Comparison of ENCODE assay signal across 14 cellular contexts in genomic region chr3:100043271-100043670, GRCh38.
DNase-seq lines count a peak whose midpoint lies in the region; ATAC-seq and TF ChIP-seq lines count a peak whose summit lies in the region.
"Had no signal": no experiment of that assay in that cellular context is flagged by ENCODE, and none has a peak within 500 bp of the region (broad histone marks: within the 10 kb centered on the region; RNA-seq: fewer than 3 reads in every experiment).

No MANE protein-coding gene starts in this region.

- H3K4me1 Mint-ChIP-seq in Caco-2 (ENCODE audit: low read depth, unreplicated experiment), result peaks cover 53% of the 10 kb centered on the region

- peak overlapping the region; percentile 74 for H3K27ac ChIP-seq in Panc1 (ENCODE audit: low read length)
- H3K27ac ChIP-seq in gastroesophageal sphincter, result peak overlapping the region; percentile 81 to 100 (median 93)
- peak overlapping the region in 20 of 21 experiments; percentile 6 to 95 (median 74) for H3K27ac ChIP-seq in skin epidermis
- H3K27ac ChIP-seq in dorsolateral prefrontal cortex, result peak overlapping the region in 11 of 59 donors; percentile 3 to 80 (median 36)
- H3K27ac ChIP-seq: BLaER1 treated with 17β-estradiol and CSF1 and Interleukin-3, amounts not matched to agents 10 nM and 100 nM had no signal

- intact Hi-C loops in Caco-2 (cut with micrococcal nuclease; ENCODE audit: unreplicated experiment) (no loop called here), Panc1 (cut with micrococcal nuclease; ENCODE audit: unreplicated experiment) (no loop called here), dorsolateral prefrontal cortex (cut with DNase I) (no loop called here)

- CTCF ChIA-PET in Caco-2 (lab: Charles Lee) (interaction anchor here (0.9 kb wide), 1 partner anchor 34 kb away, joined by 4 read pairs; no protein-coding TSS in a partner anchor), Panc1 (lab: Charles Lee) (interaction anchor here (0.6 kb wide), 1 partner anchor 37 kb away, joined by 3 read pairs; no protein-coding TSS in a partner anchor)

- WGBS in gastroesophageal sphincter (ENCODE audit: low coverage in 1 of 2), 2 donors, result 33 to 45% methylated on average over 1 of the region's 1 CpG

- no peaks in the 10 kb centered on the region for H3K9me3 ChIP-seq in Caco-2
- no peaks in the 10 kb centered on the region for H3K9me3 ChIP-seq in Panc1 (ENCODE audit: control insufficient read depth, insufficient read depth, low read depth, low read length)
- no peaks in the 10 kb centered on the region for H3K9me3 ChIP-seq in gastroesophageal sphincter
- H3K9me3 ChIP-seq: BLaER1 treated with 17β-estradiol and CSF1 and Interleukin-3, amounts not matched to agents 10 nM and 100 nM; ovary had no signal

- H3K27me3 ChIP-seq in Caco-2 (replicated peaks; ENCODE audit: control insufficient read depth, insufficient read depth, low read length) (no peaks in the 10 kb centered on the region), Panc1 (ENCODE audit: control insufficient read depth, insufficient read depth, low read length) (no peaks in the 10 kb centered on the region), gastroesophageal sphincter (no peaks in the 10 kb centered on the region), dorsolateral prefrontal cortex (no peaks in the 10 kb centered on the region)
- H3K27me3 ChIP-seq: BLaER1 treated with 17β-estradiol and CSF1 and Interleukin-3, amounts not matched to agents 10 nM and 100 nM; ovary had no signal

- H3K27me3 Mint-ChIP-seq in Caco-2 (ENCODE audit: insufficient read depth, unreplicated experiment), result no peaks in the 10 kb centered on the region
- H3K27me3 Mint-ChIP-seq: activated CD4-positive, alpha-beta T cell treated with anti-CD3 and anti-CD28 coated beads for 36 hours had no signal

- in situ Hi-C loops in Panc1 (cut with HindIII; ENCODE audit: low pct_unique_long_range_greater_than_20kb, low sequenced_read_pairs), result no loop called here

- H3K4me1 ChIP-seq in Caco-2 (peaks cover 87% of the 10 kb centered on the region), Panc1 (ENCODE audit: control insufficient read depth, insufficient read depth, low read length) (peaks cover 52% of the 10 kb centered on the region), gastroesophageal sphincter (peaks cover 20 to 85% (median 39%) of the 10 kb centered on the region in 3 donors)

- ATAC-seq in Panc1, result no peak
- no peak for ATAC-seq in gastroesophageal sphincter
- no peak for ATAC-seq in HG03025 (IDR thresholded peaks at IDR 0.05; ENCODE audit: low FRiP score, unreplicated experiment)
- ATAC-seq: activated CD4-positive, alpha-beta T cell treated with anti-CD3 and anti-CD28 coated beads for 36 hours had no signal

- BruUV-seq in Caco-2 (replicated peaks; lab: Mats Ljungman, UMichigan) (no TSS peak), Panc1 (replicated peaks; lab: Mats Ljungman, UMichigan) (no TSS peak)

- H3K36me3 ChIP-seq in Caco-2 (ENCODE audit: control insufficient read depth, insufficient read depth, low read length), result no peaks in the 10 kb centered on the region
- H3K36me3 ChIP-seq in Panc1 (ENCODE audit: control insufficient read depth, insufficient read depth, low read length), result no peaks in the 10 kb centered on the region
- H3K36me3 ChIP-seq in gastroesophageal sphincter, result no peaks in the 10 kb centered on the region
- H3K36me3 ChIP-seq: BLaER1 treated with 17β-estradiol and CSF1 and Interleukin-3, amounts not matched to agents 10 nM and 100 nM; ovary had no signal

- POLR2A ChIA-PET in Caco-2 (lab: Charles Lee), result interaction anchor here (1.1 kb wide), 1 partner anchor 11 kb away, joined by 5 read pairs; no protein-coding TSS in a partner anchor
- POLR2A ChIA-PET in Panc1 (lab: Charles Lee), result no interaction called here

- no peaks in the 10 kb centered on the region for H3K36me3 Mint-ChIP-seq in Caco-2 (ENCODE audit: insufficient read depth, unreplicated experiment)

- TF ChIP-seq CTCF in Caco-2 (IDR thresholded peaks at IDR 0.05; ENCODE audit: insufficient read depth in 1 of 2, low read depth in 1 of 2, low read length in 1 of 2, severe bottlenecking in 1 of 2, unreplicated experiment in 1 of 2), result no peak
- TF ChIP-seq CTCF in Panc1 (IDR thresholded peaks at IDR 0.05), result no peak
- TF ChIP-seq CTCF in gastroesophageal sphincter (IDR thresholded peaks at IDR 0.05), result no peak
- TF ChIP-seq CTCF in dorsolateral prefrontal cortex (IDR thresholded peaks at IDR 0.05 in 54 of 56, conservative IDR thresholded peaks at IDR 0.05 in 2 of 56; ENCODE audit: low read depth in 1 of 56, partially characterized antibody in 56 of 56), result no peak

- TF ChIP-seq POLR2A in gastroesophageal sphincter (IDR thresholded peaks at IDR 0.05), result no peak

- no peak overlapping the region for H3K4me3 Mint-ChIP-seq in Caco-2 (ENCODE audit: unreplicated experiment)
- H3K4me3 Mint-ChIP-seq: activated CD4-positive, alpha-beta T cell treated with anti-CD3 and anti-CD28 coated beads for 36 hours had no signal

- H3K27ac Mint-ChIP-seq in Caco-2 (ENCODE audit: unreplicated experiment), result peak overlapping the region; percentile 65
- H3K27ac Mint-ChIP-seq: activated CD4-positive, alpha-beta T cell treated with anti-CD3 and anti-CD28 coated beads for 36 hours had no signal

- H3K4me3 ChIP-seq in Caco-2 (ENCODE audit: low read depth, low read length), result no peak overlapping the region
- no peak overlapping the region for H3K4me3 ChIP-seq in Panc1 (ENCODE audit: low read depth in 2 of 2, low read length in 2 of 2)
- H3K4me3 ChIP-seq in gastroesophageal sphincter, result no peak overlapping the region
- no peak overlapping the region for H3K4me3 ChIP-seq in skin epidermis
- H3K4me3 ChIP-seq in dorsolateral prefrontal cortex, result no peak overlapping the region
- H3K4me3 ChIP-seq: BLaER1 treated with 17β-estradiol and CSF1 and Interleukin-3, amounts not matched to agents 10 nM and 100 nM; ovary had no signal

- DNase-seq in Caco-2 (no peak), Panc1 (ENCODE audit: low read depth, low spot score) (no peak), dorsolateral prefrontal cortex (no peak), SW 1271 (lab: John Stamatoyannopoulos, UW) (no peak), GF-D8 (lab: John Stamatoyannopoulos, UW) (no peak)
- DNase-seq: activated CD4-positive, alpha-beta T cell treated with anti-CD3 and anti-CD28 coated beads for 36 hours; activated effector memory CD4-positive, alpha-beta T cell treated with Interleukin-2 at 50 U/mL for 16 hours; central memory CD4-positive, alpha-beta T cell; GDM1; ovary had no signal

- TF ChIP-seq EP300 in gastroesophageal sphincter (IDR thresholded peaks at IDR 0.05), result no peak

- H3K9me3 Mint-ChIP-seq in Caco-2 (ENCODE audit: unreplicated experiment), result no peaks in the 10 kb centered on the region
